ENCODE assay signal across 1 cellular context in the genomic region with DNA sequence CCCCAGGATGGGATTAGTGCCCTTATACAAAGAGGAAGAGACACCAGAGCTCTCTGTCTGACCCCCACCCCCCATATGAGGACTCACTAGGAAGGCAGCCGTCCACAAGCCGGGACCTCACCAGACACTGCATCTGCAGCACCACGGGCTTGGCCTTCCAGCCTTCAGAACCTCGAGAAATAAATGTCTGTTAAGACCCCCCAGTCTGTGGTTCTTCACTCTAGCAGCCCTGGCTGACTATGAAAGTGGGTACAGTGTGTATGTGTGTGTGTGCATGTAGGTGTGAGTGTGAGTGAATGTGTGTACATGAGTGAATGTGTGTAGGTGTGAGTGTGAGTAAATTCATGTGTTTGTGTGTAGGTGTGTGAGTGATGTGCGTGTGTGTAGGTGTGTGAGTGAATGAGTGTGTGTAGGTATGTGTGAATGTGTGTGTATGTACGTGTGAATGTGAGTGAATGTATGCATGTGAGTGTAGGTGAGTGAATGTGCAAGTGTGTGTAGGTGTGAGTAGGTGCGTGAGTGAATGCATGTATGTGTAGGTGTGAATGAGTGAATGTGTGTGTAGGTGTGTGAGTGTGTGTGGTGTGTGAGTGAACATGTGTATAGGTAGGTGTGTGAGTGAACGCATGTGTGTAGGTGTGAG.
TF ChIP-seq lines count a peak whose summit lies in the region.

No MANE protein-coding gene starts in this region.

TF ChIP-seq in HEK293, 187 proteins besides CTCF, POLR2A, EP300 and RAD21 (continued from another document):
- TF ChIP-seq, protein P1, sequence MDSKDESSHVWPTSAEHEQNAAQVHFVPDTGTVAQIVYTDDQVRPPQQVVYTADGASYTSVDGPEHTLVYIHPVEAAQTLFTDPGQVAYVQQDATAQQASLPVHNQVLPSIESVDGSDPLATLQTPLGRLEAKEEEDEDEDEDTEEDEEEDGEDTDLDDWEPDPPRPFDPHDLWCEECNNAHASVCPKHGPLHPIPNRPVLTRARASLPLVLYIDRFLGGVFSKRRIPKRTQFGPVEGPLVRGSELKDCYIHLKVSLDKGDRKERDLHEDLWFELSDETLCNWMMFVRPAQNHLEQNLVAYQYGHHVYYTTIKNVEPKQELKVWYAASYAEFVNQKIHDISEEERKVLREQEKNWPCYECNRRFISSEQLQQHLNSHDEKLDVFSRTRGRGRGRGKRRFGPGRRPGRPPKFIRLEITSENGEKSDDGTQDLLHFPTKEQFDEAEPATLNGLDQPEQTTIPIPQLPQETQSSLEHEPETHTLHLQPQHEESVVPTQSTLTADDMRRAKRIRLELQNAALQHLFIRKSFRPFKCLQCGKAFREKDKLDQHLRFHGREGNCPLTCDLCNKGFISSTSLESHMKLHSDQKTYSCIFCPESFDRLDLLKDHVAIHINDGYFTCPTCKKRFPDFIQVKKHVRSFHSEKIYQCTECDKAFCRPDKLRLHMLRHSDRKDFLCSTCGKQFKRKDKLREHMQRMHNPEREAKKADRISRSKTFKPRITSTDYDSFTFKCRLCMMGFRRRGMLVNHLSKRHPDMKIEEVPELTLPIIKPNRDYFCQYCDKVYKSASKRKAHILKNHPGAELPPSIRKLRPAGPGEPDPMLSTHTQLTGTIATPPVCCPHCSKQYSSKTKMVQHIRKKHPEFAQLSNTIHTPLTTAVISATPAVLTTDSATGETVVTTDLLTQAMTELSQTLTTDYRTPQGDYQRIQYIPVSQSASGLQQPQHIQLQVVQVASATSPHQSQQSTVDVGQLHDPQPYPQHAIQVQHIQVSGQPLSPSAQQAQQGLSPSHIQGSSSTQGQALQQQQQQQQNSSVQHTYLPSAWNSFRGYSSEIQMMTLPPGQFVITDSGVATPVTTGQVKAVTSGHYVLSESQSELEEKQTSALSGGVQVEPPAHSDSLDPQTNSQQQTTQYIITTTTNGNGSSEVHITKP (tag by site-specific recombination; IDR thresholded peaks at IDR 0.05): no peak
- TF ChIP-seq ZNF114 (tag by site-specific recombination; IDR thresholded peaks at IDR 0.05) (peak; percentile 19; the same call in 1 of the 2 replicates), ZIC2 (tag by site-specific recombination; IDR thresholded peaks at IDR 0.05) (no peak), ZXDB (tag by site-specific recombination; IDR thresholded peaks at IDR 0.05) (no peak), ZNF621 (tag by site-specific recombination; IDR thresholded peaks at IDR 0.05) (peak; percentile 70; the same call in 1 of the 2 replicates), ZNF785 (tag by site-specific recombination; IDR thresholded peaks at IDR 0.05) (peak; percentile 91), ZNF302 (tag by site-specific recombination; IDR thresholded peaks at IDR 0.05; ENCODE audit: low read depth) (0 out of 2 replicates have a peak, but pooled peaks have one; percentile 43), ZNF248 (tag by site-specific recombination; IDR thresholded peaks at IDR 0.05) (peak; percentile 86)
- TF ChIP-seq, protein P2, sequence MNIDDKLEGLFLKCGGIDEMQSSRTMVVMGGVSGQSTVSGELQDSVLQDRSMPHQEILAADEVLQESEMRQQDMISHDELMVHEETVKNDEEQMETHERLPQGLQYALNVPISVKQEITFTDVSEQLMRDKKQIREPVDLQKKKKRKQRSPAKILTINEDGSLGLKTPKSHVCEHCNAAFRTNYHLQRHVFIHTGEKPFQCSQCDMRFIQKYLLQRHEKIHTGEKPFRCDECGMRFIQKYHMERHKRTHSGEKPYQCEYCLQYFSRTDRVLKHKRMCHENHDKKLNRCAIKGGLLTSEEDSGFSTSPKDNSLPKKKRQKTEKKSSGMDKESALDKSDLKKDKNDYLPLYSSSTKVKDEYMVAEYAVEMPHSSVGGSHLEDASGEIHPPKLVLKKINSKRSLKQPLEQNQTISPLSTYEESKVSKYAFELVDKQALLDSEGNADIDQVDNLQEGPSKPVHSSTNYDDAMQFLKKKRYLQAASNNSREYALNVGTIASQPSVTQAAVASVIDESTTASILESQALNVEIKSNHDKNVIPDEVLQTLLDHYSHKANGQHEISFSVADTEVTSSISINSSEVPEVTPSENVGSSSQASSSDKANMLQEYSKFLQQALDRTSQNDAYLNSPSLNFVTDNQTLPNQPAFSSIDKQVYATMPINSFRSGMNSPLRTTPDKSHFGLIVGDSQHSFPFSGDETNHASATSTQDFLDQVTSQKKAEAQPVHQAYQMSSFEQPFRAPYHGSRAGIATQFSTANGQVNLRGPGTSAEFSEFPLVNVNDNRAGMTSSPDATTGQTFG (tag by site-specific recombination; IDR thresholded peaks at IDR 0.05; ENCODE audit: borderline replicate concordance): peak; percentile 43; the same call in 1 of the 2 replicates
- TF ChIP-seq, protein P3, sequence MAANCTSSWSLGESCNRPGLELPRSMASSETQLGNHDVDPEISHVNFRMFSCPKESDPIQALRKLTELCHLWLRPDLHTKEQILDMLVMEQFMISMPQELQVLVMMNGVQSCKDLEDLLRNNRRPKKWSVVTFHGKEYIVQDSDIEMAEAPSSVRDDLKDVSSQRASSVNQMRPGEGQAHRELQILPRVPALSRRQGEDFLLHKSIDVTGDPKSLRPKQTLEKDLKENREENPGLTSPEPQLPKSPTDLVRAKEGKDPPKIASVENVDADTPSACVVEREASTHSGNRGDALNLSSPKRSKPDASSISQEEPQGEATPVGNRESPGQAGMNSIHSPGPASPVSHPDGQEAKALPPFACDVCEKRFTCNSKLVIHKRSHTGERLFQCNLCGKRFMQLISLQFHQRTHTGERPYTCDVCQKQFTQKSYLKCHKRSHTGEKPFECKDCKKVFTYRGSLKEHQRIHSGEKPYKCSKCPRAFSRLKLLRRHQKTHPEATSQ (tag by site-specific recombination; IDR thresholded peaks at IDR 0.05): peak; percentile 36; the same call in 1 of the 2 replicates
TF ChIP-seq in HEK293: peak in this region for 27.
